1 cellular context compared by ENCODE assay signal in genomic region chr5:143217065-143217803, GRCh38.
A peak's percentile ranks its signal among the peaks of the same experiment; 100 is the strongest.
TF ChIP-seq lines count a peak whose summit lies in the region.

No MANE protein-coding gene starts in this region.

TF ChIP-seq in GM12878, 131 proteins besides CTCF, POLR2A, EP300 and RAD21 (continued from another document and continues in another):
- TF ChIP-seq CEBPZ (IDR thresholded peaks at IDR 0.05; ENCODE audit: low read depth, low read length) (no peak), MXI1 (IDR thresholded peaks at IDR 0.05; ENCODE audit: low read depth, low read length) (no peak), E2F4 (IDR thresholded peaks at IDR 0.05; ENCODE audit: low read depth, low read length) (no peak), IKZF2 (IDR thresholded peaks at IDR 0.05) (peak; percentile 72 to 73), ATF7 (IDR thresholded peaks at IDR 0.05; ENCODE audit: low read depth) (0 out of 2 replicates have a peak, but pooled peaks have one; percentile 10), TBL1XR1 (IDR thresholded peaks at IDR 0.05; ENCODE audit: low read depth, low read length) (no peak), NFIC (IDR thresholded peaks at IDR 0.05; ENCODE audit: low read depth, low read length) (no peak), NKRF (conservative IDR thresholded peaks at IDR 0.05) (no peak), GABPA (IDR thresholded peaks at IDR 0.05; ENCODE audit: low read depth) (no peak), ZNF592 (IDR thresholded peaks at IDR 0.05) (no peak), RAD51 (IDR thresholded peaks at IDR 0.05) (no peak), MTA3 (IDR thresholded peaks at IDR 0.05; ENCODE audit: borderline replicate concordance, low read length) (no peak), PAX5 (IDR thresholded peaks at IDR 0.05; ENCODE audit: borderline replicate concordance, low read depth, low read length) (no peak), MLLT1 (IDR thresholded peaks at IDR 0.05) (no peak; the same call in 1 of the 2 replicates), EED (IDR thresholded peaks at IDR 0.05; ENCODE audit: low read depth) (peak; percentile 94), NR2C2 (IDR thresholded peaks at IDR 0.05; ENCODE audit: borderline replicate concordance, control insufficient read depth, insufficient read length, low read depth) (no peak), ZNF622 (IDR thresholded peaks at IDR 0.05) (no peak), PKNOX1 (IDR thresholded peaks at IDR 0.05) (no peak), RELA (IDR thresholded peaks at IDR 0.05; ENCODE audit: borderline replicate concordance, partially characterized antibody) (no peak), SMAD1 (IDR thresholded peaks at IDR 0.05; ENCODE audit: low read depth, partially characterized antibody) (no peak), EGR1 (IDR thresholded peaks at IDR 0.05; ENCODE audit: borderline replicate concordance in 1 of 2, low read depth in 2 of 2, low read length in 2 of 2) (no peak), RB1 (IDR thresholded peaks at IDR 0.05; ENCODE audit: borderline replicate concordance) (no peak), MTA2 (IDR thresholded peaks at IDR 0.05; ENCODE audit: low read depth) (no peak), ZZZ3 (IDR thresholded peaks at IDR 0.05; ENCODE audit: control insufficient read depth, insufficient read length, low read depth) (no peak), BACH1 (IDR thresholded peaks at IDR 0.05; ENCODE audit: borderline replicate concordance) (no peak), BHLHE40 (IDR thresholded peaks at IDR 0.05; ENCODE audit: borderline replicate concordance in 1 of 2, low read depth in 2 of 2, low read length in 1 of 2) (peak; percentile 82 to 84; a peak in 3 of 4 replicates), RUNX3 (IDR thresholded peaks at IDR 0.05; ENCODE audit: low read length) (no peak), CEBPB (IDR thresholded peaks at IDR 0.05; ENCODE audit: borderline replicate concordance in 1 of 2, low read depth in 2 of 2, low read length in 2 of 2) (no peak), SREBF1 (IDR thresholded peaks at IDR 0.05; ENCODE audit: low read length) (no peak), NFYA (IDR thresholded peaks at IDR 0.05; ENCODE audit: borderline replicate concordance, low read depth, low read length) (no peak), HDAC6 (IDR thresholded peaks at IDR 0.05; ENCODE audit: unreplicated experiment) (no peak), CUX1 (IDR thresholded peaks at IDR 0.05; ENCODE audit: insufficient replicate concordance, low read depth, low read length) (no peak), JUNB (IDR thresholded peaks at IDR 0.05) (peak; percentile 86), TCF3 (IDR thresholded peaks at IDR 0.05; ENCODE audit: borderline replicate concordance, insufficient read depth, low read depth, low read length) (no peak), ZNF687 (IDR thresholded peaks at IDR 0.05) (no peak; the same call in 1 of the 2 replicates), STAT1 (conservative IDR thresholded peaks at IDR 0.05) (no peak)
